In genomic region chr3:20041197-20041780, GRCh38 we compare ENCODE assay signal across 8 cellular contexts. TPM values are rescaled to one million over a fixed set of nuclear protein-coding genes. Genes with fewer than 3 reads are reported as not detected.
A peak's percentile ranks its signal among the peaks of the same experiment; 100 is the strongest.
DNase-seq lines count a peak whose midpoint lies in the region; ATAC-seq and TF ChIP-seq lines count a peak whose summit lies in the region.

No MANE protein-coding gene starts in this region.

- no peaks in the 10 kb centered on the region for H3K9me3 ChIP-seq in ES-I3 (ENCODE audit: control insufficient read depth, insufficient read depth, low read length)
- no peaks in the 10 kb centered on the region for H3K9me3 ChIP-seq in KOPT-K1 (ENCODE audit: insufficient read depth, low read length, poor library complexity, severe bottlenecking)
- no peaks in the 10 kb centered on the region for H3K9me3 ChIP-seq in adipocyte (ENCODE audit: control insufficient read depth, low read length)
- no peaks in the 10 kb centered on the region for H3K9me3 ChIP-seq in heart right ventricle
- no peaks in the 10 kb centered on the region for H3K9me3 ChIP-seq in upper lobe of right lung

- H3K4me1 ChIP-seq in ES-I3 (ENCODE audit: insufficient read depth, low read length) (0 out of 2 replicates have a peak, but pooled peaks cover 5% of the 10 kb centered on the region), adipocyte (ENCODE audit: control insufficient read depth, insufficient read depth, low read length) (peaks cover 16% of the 10 kb centered on the region), heart right ventricle (peaks cover 11 to 63% (median 48%) of the 10 kb centered on the region in 9 donors), upper lobe of right lung (peaks cover 45% of the 10 kb centered on the region)

- ATAC-seq in GM21825 (IDR thresholded peaks at IDR 0.05; ENCODE audit: unreplicated experiment) (peak; percentile 50), heart right ventricle (peak; percentile 84 to 94 (median 90)), upper lobe of right lung (peak; percentile 77)

- H3K4me3 ChIP-seq in adipocyte (ENCODE audit: low read length): peak overlapping the region; percentile 93
- H3K4me3 ChIP-seq in heart right ventricle: peak overlapping the region; percentile 53 to 95 (median 86)
- H3K4me3 ChIP-seq in upper lobe of right lung: peak overlapping the region; percentile 61

- no peak for TF ChIP-seq CTCF in heart right ventricle (IDR thresholded peaks at IDR 0.05)
- no peak for TF ChIP-seq CTCF in upper lobe of right lung (IDR thresholded peaks at IDR 0.05)

- intact Hi-C loops in heart right ventricle (cut with DNase I) (loop anchor here in 7 of 10 donors (2.0 to 10.0 kb wide), 7 partner anchors 41 to 154 kb away; partner anchors contain the start of genes RAB5A (in 5 of the 7) and SGO1 (in 4 of the 7)), posterior cingulate gyrus (cut with DNase I) (loop anchor here (5.0 kb wide), 2 partner anchors 101 to 154 kb away; no protein-coding TSS in a partner anchor), upper lobe of right lung (cut with DNase I) (no loop called here)

- no peaks in the 10 kb centered on the region for H3K36me3 ChIP-seq in ES-I3 (ENCODE audit: insufficient read depth, low read length)
- H3K36me3 ChIP-seq in KOPT-K1 (ENCODE audit: insufficient read depth, low read length): no peaks in the 10 kb centered on the region
- no peaks in the 10 kb centered on the region for H3K36me3 ChIP-seq in adipocyte (ENCODE audit: control insufficient read depth, insufficient read depth, low read length, severe bottlenecking)
- H3K36me3 ChIP-seq in heart right ventricle: no peaks in the 10 kb centered on the region
- H3K36me3 ChIP-seq in upper lobe of right lung: no peaks in the 10 kb centered on the region

- DNase-seq in SW 1271 (lab: John Stamatoyannopoulos, UW): peak; percentile 49 to 77
- peak; percentile 70 for DNase-seq in adipocyte (ENCODE audit: low read depth)
- peak; percentile 92 to 94 for DNase-seq in heart right ventricle
- peak; percentile 88 to 99 (median 95) for DNase-seq in posterior cingulate gyrus
- peak; percentile 93 for DNase-seq in upper lobe of right lung

- H3K27ac ChIP-seq in KOPT-K1 (ENCODE audit: low read depth, low read length, poor library complexity, severe bottlenecking) (peak overlapping the region; percentile 60), heart right ventricle (peak overlapping the region; percentile 87 to 99 (median 98)), upper lobe of right lung (peak overlapping the region; percentile 93)

- H3K9ac ChIP-seq in ES-I3 (ENCODE audit: low read depth, low read length): peak overlapping the region; percentile 55; the same call in 1 of the 2 replicates
- peak overlapping the region; percentile 78 for H3K9ac ChIP-seq in adipocyte (ENCODE audit: low read length)

- WGBS in heart right ventricle, 2 donors: 0 to 1% methylated on average over 28 of the region's 28 CpGs

- H3K27me3 ChIP-seq in adipocyte (replicated peaks; ENCODE audit: control insufficient read depth, insufficient read depth, low read length): no peaks in the 10 kb centered on the region
- no peaks in the 10 kb centered on the region for H3K27me3 ChIP-seq in heart right ventricle
- H3K27me3 ChIP-seq in upper lobe of right lung: no peaks in the 10 kb centered on the region

RNA-seq across cellular contexts. Expression of gene KAT2B, which starts 1.0 kb away (rescaled TPM):
- total RNA-seq in heart right ventricle: 100 to 1,000 TPM in 1 of 10 donors, 10 to 100 TPM in 9; 81.7 to 104 (median 87.8) TPM
- polyA plus RNA-seq in heart right ventricle: 10 to 100 TPM; 11.4 to 24.8 TPM
- 52.6 TPM for total RNA-seq in upper lobe of right lung

RNA-seq across cellular contexts. Expression of gene PP2D1, which starts 29.2 kb away (rescaled TPM):
- total RNA-seq in heart right ventricle (not detected), upper lobe of right lung (not detected)
- polyA plus RNA-seq in heart right ventricle: not detected

Comparison
In these comparisons a context has a peak if more than half of its experiments do, and no peak if none do; other contexts are left out.
1. Peak in every context shown above with its lines: DNase-seq, ATAC-seq, H3K4me3 ChIP-seq and H3K27ac ChIP-seq.